ENCODE assay signal across 1 cellular context in the genomic region with DNA sequence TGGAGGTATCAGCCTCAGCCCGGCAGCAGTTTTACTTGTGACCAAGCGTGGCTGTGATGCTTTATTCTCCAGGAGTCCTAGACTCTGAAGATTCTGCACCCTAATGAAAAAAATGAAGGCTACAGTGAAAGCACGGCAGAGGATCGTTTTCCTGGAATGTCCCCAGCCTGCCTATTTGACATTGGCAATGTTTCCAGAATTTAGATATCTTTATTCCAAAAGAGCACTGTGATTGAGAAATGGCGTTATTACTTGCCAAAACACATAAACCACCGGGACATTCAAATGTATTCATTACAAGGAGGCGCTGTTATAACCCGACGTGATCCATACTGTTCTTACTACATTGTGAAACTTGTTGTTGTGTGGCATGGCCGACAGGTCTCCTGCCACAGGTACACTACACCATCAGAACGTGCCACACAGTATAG.
TF ChIP-seq lines count a peak whose summit lies in the region.

No MANE protein-coding gene starts in this region.

TF ChIP-seq in IMR-90, 13 proteins besides CTCF, POLR2A, EP300 and RAD21 (continued from another document):
- no peak for TF ChIP-seq MXI1 (IDR thresholded peaks at IDR 0.05; ENCODE audit: borderline replicate concordance, low read depth, low read length)
